Comparison of ENCODE assay signal across 13 cellular contexts in the genomic region with DNA sequence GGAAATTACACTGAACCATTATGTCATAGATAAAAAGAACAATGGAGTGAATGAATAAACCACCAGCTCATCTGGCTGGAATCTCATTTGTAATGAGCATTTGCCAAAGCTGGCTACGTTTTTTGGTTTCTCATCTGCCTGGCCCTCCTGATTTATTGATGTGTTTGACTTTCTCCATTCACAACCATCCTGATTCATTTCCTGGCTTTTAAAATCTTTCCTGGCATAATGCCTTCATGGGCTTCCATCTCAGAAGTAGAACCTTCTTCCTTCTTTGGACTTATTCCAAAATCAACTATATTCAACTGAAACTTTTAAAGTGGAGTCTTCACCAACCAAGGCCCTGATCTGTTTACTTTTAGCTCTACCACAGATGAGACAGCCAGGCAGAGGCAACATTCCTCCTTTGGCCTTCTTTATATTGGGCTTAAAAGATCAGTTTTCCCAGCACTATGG. TPM values are rescaled to one million over a fixed set of nuclear protein-coding genes. Genes with fewer than 3 reads are reported as not detected.
A peak's percentile ranks its signal among the peaks of the same experiment; 100 is the strongest.
DNase-seq lines count a peak whose midpoint lies in the region; TF ChIP-seq lines count a peak whose summit lies in the region.
"Had no signal": no experiment of that assay in that cellular context is flagged by ENCODE, and none has a peak within 500 bp of the region (broad histone marks: within the 10 kb centered on the region; RNA-seq: fewer than 3 reads in every experiment).

No MANE protein-coding gene starts in this region.

- H3K4me2 ChIP-seq in osteoblast (ENCODE audit: insufficient read depth, low read length): peak overlapping the region; percentile 10
- H3K4me2 ChIP-seq: smooth muscle cell had no signal

- TF ChIP-seq CTCF in osteoblast (IDR thresholded peaks at IDR 0.05; ENCODE audit: extremely low read depth, low read depth, low read length): no peak

- no peak overlapping the region for H3K4me3 Mint-ChIP-seq in activated naive CD8-positive, alpha-beta T cell treated with anti-CD3 and anti-CD28 coated beads for 36 hours
- H3K4me3 Mint-ChIP-seq: activated naive CD8-positive, alpha-beta T cell; stimulated activated memory B cell treated with anti-CD40 and anti-IgM and Interleukin-4, amounts not matched to agents 10 μg/mL and 1 μg/mL and 100 μg/mL, for 72 hours had no signal

- peaks cover 6% of the 10 kb centered on the region for H3K36me3 Mint-ChIP-seq in activated naive CD8-positive, alpha-beta T cell treated with anti-CD3 and anti-CD28 coated beads for 36 hours
- H3K36me3 Mint-ChIP-seq: stimulated activated memory B cell treated with anti-CD40 and anti-IgM and Interleukin-4, amounts not matched to agents 10 μg/mL and 1 μg/mL and 100 μg/mL, for 72 hours had no signal

- no peaks in the 10 kb centered on the region for H3K9me3 ChIP-seq in osteoblast (ENCODE audit: low read depth, low read length)
- H3K9me3 ChIP-seq: esophagus muscularis mucosa had no signal

- no peaks in the 10 kb centered on the region for H3K79me2 ChIP-seq in osteoblast (ENCODE audit: insufficient read depth, low read length)

- H3K27ac Mint-ChIP-seq in activated naive CD8-positive, alpha-beta T cell treated with anti-CD3 and anti-CD28 coated beads for 36 hours: no peak overlapping the region
- H3K27ac Mint-ChIP-seq: activated naive CD8-positive, alpha-beta T cell; stimulated activated memory B cell treated with anti-CD40 and anti-IgM and Interleukin-4, amounts not matched to agents 10 μg/mL and 1 μg/mL and 100 μg/mL, for 72 hours had no signal

- H4K20me1 ChIP-seq in osteoblast (ENCODE audit: insufficient read depth, low read length): no peaks in the 10 kb centered on the region

- no peaks in the 10 kb centered on the region for H3K27me3 Mint-ChIP-seq in activated naive CD8-positive, alpha-beta T cell treated with anti-CD3 and anti-CD28 coated beads for 36 hours
- H3K27me3 Mint-ChIP-seq: activated naive CD8-positive, alpha-beta T cell had no signal

- DNase-seq in EL: peak; percentile 99
- peak; percentile 73 to 96 for DNase-seq in NCI-H446 (lab: John Stamatoyannopoulos, UW)
- DNase-seq in dedifferentiated amniotic fluid mesenchymal stem cell (ENCODE audit: extremely low spot score): peak; percentile 64
- DNase-seq in osteoblast (ENCODE audit: insufficient read length, low spot score, missing footprints): peak; percentile 93
- no peak for DNase-seq in activated naive CD8-positive, alpha-beta T cell treated with anti-CD3 and anti-CD28 coated beads for 36 hours
- DNase-seq in middle frontal gyrus (ENCODE audit: extremely low spot score, low spot score): no peak
- DNase-seq in NCI-H2227 treated with DMSO at 0.1 percent for 48 hours (lab: John Stamatoyannopoulos, UW): no peak
- no peak for DNase-seq in NCI-H2029 treated with DMSO at 0.1 percent for 48 hours (lab: John Stamatoyannopoulos, UW)
- DNase-seq: midbrain had no signal

- H3K9me3 Mint-ChIP-seq in activated naive CD8-positive, alpha-beta T cell treated with anti-CD3 and anti-CD28 coated beads for 36 hours: peaks cover 10% of the 10 kb centered on the region

- peaks cover 17% of the 10 kb centered on the region for H3K4me1 ChIP-seq in osteoblast (ENCODE audit: insufficient read depth, low read length)
- H3K4me1 ChIP-seq: esophagus muscularis mucosa had no signal

- no peak overlapping the region for H2AFZ ChIP-seq in osteoblast (ENCODE audit: low read length)

- H3K4me1 Mint-ChIP-seq in activated naive CD8-positive, alpha-beta T cell treated with anti-CD3 and anti-CD28 coated beads for 36 hours: peaks cover 5% of the 10 kb centered on the region
- H3K4me1 Mint-ChIP-seq: stimulated activated memory B cell treated with anti-CD40 and anti-IgM and Interleukin-4, amounts not matched to agents 10 μg/mL and 1 μg/mL and 100 μg/mL, for 72 hours had no signal

- H3K27ac ChIP-seq in osteoblast (ENCODE audit: low read depth, low read length): peak overlapping the region; percentile 35
- H3K27ac ChIP-seq: esophagus muscularis mucosa had no signal

- H3K27me3 ChIP-seq in osteoblast (ENCODE audit: insufficient read depth, low read length): no peaks in the 10 kb centered on the region
- H3K27me3 ChIP-seq: esophagus muscularis mucosa had no signal

- H3K4me3 ChIP-seq in osteoblast (ENCODE audit: insufficient read depth, low read length): no peak overlapping the region
- H3K4me3 ChIP-seq: esophagus muscularis mucosa, smooth muscle cell had no signal

- no peaks in the 10 kb centered on the region for H3K36me3 ChIP-seq in osteoblast (ENCODE audit: insufficient read depth, low read length)
- H3K36me3 ChIP-seq: esophagus muscularis mucosa had no signal

RNA-seq across cellular contexts. Expression of a gene that starts 36.0 kb away (rescaled TPM):
- total RNA-seq in osteoblast: 18.6 and 24.6 TPM in 2 replicates
- not detected for total RNA-seq in activated naive CD8-positive, alpha-beta T cell treated with anti-CD3 and anti-CD28 coated beads for 36 hours

Comparison
In these comparisons a context has a peak if more than half of its experiments do, and no peak if none do; other contexts are left out.
1. DNase-seq: peak in EL (single experiment), NCI-H446 (2 of 2), dedifferentiated amniotic fluid mesenchymal stem cell (single experiment) and osteoblast (single experiment); none in activated naive CD8-positive, alpha-beta T cell treated with anti-CD3 and anti-CD28 coated beads for 36 hours (single experiment), middle frontal gyrus (single experiment), NCI-H2227 treated with DMSO at 0.1 percent for 48 hours (single experiment) and NCI-H2029 treated with DMSO at 0.1 percent for 48 hours (single experiment).
2. RNA of a gene that starts 36.0 kb away (total RNA-seq): 18.6 to 24.6 TPM in osteoblast; not detected in activated naive CD8-positive, alpha-beta T cell treated with anti-CD3 and anti-CD28 coated beads for 36 hours; every median in the first group is over 10 times any median in the second.